In genomic region chr2:233583217-233583965, GRCh38 we compare ENCODE assay signal across 1 cellular context.
A peak's percentile ranks its signal among the peaks of the same experiment; 100 is the strongest.
TF ChIP-seq lines count a peak whose summit lies in the region.

No MANE protein-coding gene starts in this region.

TF ChIP-seq in H1, 55 proteins besides CTCF, POLR2A, EP300 and RAD21:
- 0 out of 2 replicates have a peak, but pooled peaks have one; percentile 40 for TF ChIP-seq YY1 (IDR thresholded peaks at IDR 0.05; ENCODE audit: low read depth, low read length)
TF ChIP-seq in H1: peak in this region for 1; not testable (repeated sequence) for 54.
